In genomic region chr22:17726561-17727243, GRCh38 we compare ENCODE assay signal across 10 cellular contexts. TPM values are rescaled to one million over a fixed set of nuclear protein-coding genes. Genes with fewer than 3 reads are reported as not detected.
A peak's percentile ranks its signal among the peaks of the same experiment; 100 is the strongest.
DNase-seq lines count a peak whose midpoint lies in the region; ATAC-seq and TF ChIP-seq lines count a peak whose summit lies in the region.
"Had no signal": no experiment of that assay in that cellular context is flagged by ENCODE, and none has a peak within 500 bp of the region (broad histone marks: within the 10 kb centered on the region; RNA-seq: fewer than 3 reads in every experiment).

No MANE protein-coding gene starts in this region.

- peak overlapping the region; percentile 43 for H3K4me3 Mint-ChIP-seq in osteocyte (ENCODE audit: unreplicated experiment)

- H3K27ac Mint-ChIP-seq in osteocyte (ENCODE audit: unreplicated experiment) = peak overlapping the region; percentile 95

- TF ChIP-seq CTCF in GM12865 (IDR thresholded peaks at IDR 0.05; ENCODE audit: insufficient read depth, low read depth, low read length, missing control alignments) (no peak), osteocyte (IDR thresholded peaks at IDR 0.05) (no peak), upper lobe of left lung (IDR thresholded peaks at IDR 0.05) (no peak)

- DNase-seq in GM12865 (ENCODE audit: low read depth) (peak; percentile 18), SIG-M5 treated with dmso at 0.1 percent for 504 hours (lab: John Stamatoyannopoulos, UW; ENCODE audit: unreplicated experiment) (peak; percentile 66), epidermal melanocyte (ENCODE audit: insufficient read length, low spot score) (peak; percentile 43), osteocyte (ENCODE audit: extremely low spot score, unreplicated experiment) (no peak), upper lobe of left lung (no peak), HPDE6-E6E7 (ENCODE audit: extremely low spot score) (no peak), NCI-H2227 treated with DMSO at 0.1 percent for 48 hours (lab: John Stamatoyannopoulos, UW) (no peak)
- no peak for DNase-seq in central memory CD4-positive, alpha-beta T cell
- DNase-seq: stimulated activated CD4-positive, alpha-beta T cell treated with anti-CD3 and anti-CD28 coated beads, Interleukin-2, amount 100 ng/mL, for 24 hours had no signal

- ATAC-seq in upper lobe of left lung (ENCODE audit: low FRiP score in 2 of 2) = no peak
- ATAC-seq: HCT116 had no signal

- no peak for TF ChIP-seq POLR2A in upper lobe of left lung (IDR thresholded peaks at IDR 0.05)

- peaks cover 34% of the 10 kb centered on the region for H3K36me3 Mint-ChIP-seq in osteocyte (ENCODE audit: unreplicated experiment)

- H3K36me3 ChIP-seq in upper lobe of left lung = peaks cover 7 to 49% (median 32%) of the 10 kb centered on the region in 4 donors

- no peaks in the 10 kb centered on the region for H3K27me3 Mint-ChIP-seq in osteocyte (ENCODE audit: unreplicated experiment)

- 42 to 57% methylated on average over 8 of the region's 8 CpGs for WGBS in upper lobe of left lung, 2 donors

- H3K4me1 Mint-ChIP-seq in osteocyte (ENCODE audit: unreplicated experiment) = peaks cover 62% of the 10 kb centered on the region

- peaks cover 0 to 15% (median 10%) of the 10 kb centered on the region in 4 donors for H3K4me1 ChIP-seq in upper lobe of left lung

- H3K4me3 ChIP-seq in GM12865 (ENCODE audit: low read depth, low read length) = no peak overlapping the region
- no peak overlapping the region for H3K4me3 ChIP-seq in upper lobe of left lung

- H3K27me3 ChIP-seq in upper lobe of left lung = no peaks in the 10 kb centered on the region

- TF ChIP-seq EP300 in upper lobe of left lung (IDR thresholded peaks at IDR 0.05) = no peak

- H3K9me3 Mint-ChIP-seq in osteocyte (ENCODE audit: unreplicated experiment) = no peaks in the 10 kb centered on the region

- no peak overlapping the region for H3K27ac ChIP-seq in upper lobe of left lung

- H3K9me3 ChIP-seq in upper lobe of left lung = no peaks in the 10 kb centered on the region

RNA-seq across cellular contexts. Expression of gene BID, which starts 47.6 kb away (rescaled TPM):
- total RNA-seq in osteocyte (8.4 and 11.6 TPM in 2 replicates), upper lobe of left lung (10 to 100 TPM; 10.5 to 55.9 (median 27.3) TPM)

Comparison
In these comparisons a context has a peak if more than half of its experiments do, and no peak if none do; other contexts are left out.
1. DNase-seq: peak in GM12865 (single experiment), SIG-M5 treated with dmso at 0.1 percent for 504 hours (single experiment) and epidermal melanocyte (single experiment); none in osteocyte (single experiment), upper lobe of left lung (0 of 2), HPDE6-E6E7 (single experiment), NCI-H2227 treated with DMSO at 0.1 percent for 48 hours (single experiment) and central memory CD4-positive, alpha-beta T cell (single experiment).